In the genomic region with DNA sequence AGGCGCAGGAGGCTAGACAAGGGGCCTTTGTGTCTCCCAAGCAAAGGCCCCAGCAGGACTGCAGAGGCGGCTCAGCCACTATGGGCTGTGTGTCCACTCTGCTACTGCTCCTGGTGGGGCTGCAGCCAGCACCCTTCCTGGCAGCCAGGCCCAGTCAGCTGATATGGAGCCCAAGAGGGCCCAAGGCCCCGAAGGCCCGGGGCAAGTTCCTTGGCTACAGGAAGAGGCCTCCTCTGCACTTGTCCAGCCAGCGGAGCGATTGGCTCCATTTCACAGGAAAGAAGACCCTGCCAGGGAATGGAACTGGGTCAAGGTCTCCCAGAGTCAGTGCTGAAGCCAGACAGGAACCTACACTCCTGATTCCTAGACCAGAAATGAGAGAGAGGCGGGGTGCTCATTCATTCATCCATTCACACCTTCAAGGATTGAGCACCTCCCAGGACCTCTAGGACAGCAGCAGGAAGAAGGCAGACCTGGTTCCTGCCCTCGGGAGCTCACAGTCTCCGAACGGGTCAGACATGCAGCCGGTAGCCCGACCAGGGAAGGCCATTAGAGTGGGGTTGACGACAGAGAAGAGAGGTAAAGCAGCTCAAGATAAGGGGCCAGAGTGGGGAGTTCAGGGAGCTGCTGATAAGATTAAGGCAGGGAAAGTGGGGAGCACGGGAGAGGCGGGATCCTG, we compare ENCODE assay signal across 10 cellular contexts. TPM values are rescaled to one million over a fixed set of nuclear protein-coding genes. Genes with fewer than 3 reads are reported as not detected.
DNase-seq lines count a peak whose midpoint lies in the region; ATAC-seq and TF ChIP-seq lines count a peak whose summit lies in the region.
"Had no signal": no experiment of that assay in that cellular context is flagged by ENCODE, and none has a peak within 500 bp of the region (broad histone marks: within the 10 kb centered on the region; RNA-seq: fewer than 3 reads in every experiment).

No MANE protein-coding gene starts in this region.

- no peak for ATAC-seq in activated T-helper 17 cell treated with anti-CD3 and anti-CD28 coated beads, Interleukin-2, amount 50 U/mL, for 72 hours (replicated peaks)
- ATAC-seq in gastrocnemius medialis (peak; percentile 20 to 32), HG03565 (IDR thresholded peaks at IDR 0.05; ENCODE audit: unreplicated experiment) (no peak)

- H3K9me3 ChIP-seq in HUES48 (ENCODE audit: control insufficient read depth, insufficient read depth, low read length) (no peaks in the 10 kb centered on the region), iPS-18c (ENCODE audit: control insufficient read depth, insufficient read depth, low read length) (no peaks in the 10 kb centered on the region), gastrocnemius medialis (no peaks in the 10 kb centered on the region)
- H3K9me3 ChIP-seq in effector memory CD4-positive, alpha-beta T cell (ENCODE audit: control insufficient read depth, low read length): no peaks in the 10 kb centered on the region
- H3K9me3 ChIP-seq: MG63, SJSA1 had no signal

- H3K4me1 ChIP-seq in HUES48 (ENCODE audit: control insufficient read depth, insufficient read depth, low read length): no peaks in the 10 kb centered on the region
- peaks cover 71 to 86% of the 10 kb centered on the region in 2 donors for H3K4me1 ChIP-seq in gastrocnemius medialis
- H3K4me1 ChIP-seq in effector memory CD4-positive, alpha-beta T cell (ENCODE audit: control insufficient read depth, insufficient read depth, low read length, poor library complexity, severe bottlenecking): no peaks in the 10 kb centered on the region
- H3K4me1 ChIP-seq: SJSA1 had no signal

- H3K36me3 Mint-ChIP-seq in activated T-helper 17 cell treated with anti-CD3 and anti-CD28 coated beads, Interleukin-2, amount 50 U/mL, for 72 hours (ENCODE audit: low read depth): no peaks in the 10 kb centered on the region

- in situ Hi-C loops in gastrocnemius medialis (cut with MboI; ENCODE audit: low sequenced_read_pairs in 4 of 4): no loop called here

- no peaks in the 10 kb centered on the region for H3K4me1 Mint-ChIP-seq in activated T-helper 17 cell treated with anti-CD3 and anti-CD28 coated beads, Interleukin-2, amount 50 U/mL, for 72 hours

- H3K27me3 ChIP-seq in HUES48 (ENCODE audit: control insufficient read depth, insufficient read depth, low read length): peaks cover 45% of the 10 kb centered on the region
- H3K27me3 ChIP-seq in gastrocnemius medialis: no peaks in the 10 kb centered on the region
- H3K27me3 ChIP-seq in effector memory CD4-positive, alpha-beta T cell (replicated peaks; ENCODE audit: control insufficient read depth, insufficient read depth, low read length, poor library complexity, severe bottlenecking): peaks cover 9% of the 10 kb centered on the region
- H3K27me3 ChIP-seq: MG63, SJSA1 had no signal

- peak in 1 of 2 donors; percentile 11 for TF ChIP-seq POLR2A in gastrocnemius medialis (IDR thresholded peaks at IDR 0.05)

- peak overlapping the region; percentile 68 for H3K4me3 Mint-ChIP-seq in activated T-helper 17 cell treated with anti-CD3 and anti-CD28 coated beads, Interleukin-2, amount 50 U/mL, for 72 hours

- H3K27me3 Mint-ChIP-seq in activated T-helper 17 cell treated with anti-CD3 and anti-CD28 coated beads, Interleukin-2, amount 50 U/mL, for 72 hours: peaks cover 20% of the 10 kb centered on the region

- H3K27ac Mint-ChIP-seq in activated T-helper 17 cell treated with anti-CD3 and anti-CD28 coated beads, Interleukin-2, amount 50 U/mL, for 72 hours: no peak overlapping the region

- H3K9ac ChIP-seq in HUES48 (ENCODE audit: low read depth, low read length): no peak overlapping the region

- intact Hi-C loops in gastrocnemius medialis (cut with DNase I; ENCODE audit: low total_unique reads): no loop called here

- no peaks in the 10 kb centered on the region for H3K36me3 ChIP-seq in HUES48 (ENCODE audit: control insufficient read depth, insufficient read depth, low read length)
- no peaks in the 10 kb centered on the region for H3K36me3 ChIP-seq in gastrocnemius medialis
- H3K36me3 ChIP-seq in effector memory CD4-positive, alpha-beta T cell (ENCODE audit: control insufficient read depth, insufficient read depth, low read length): no peaks in the 10 kb centered on the region
- H3K36me3 ChIP-seq: MG63, SJSA1 had no signal

- H3K27ac ChIP-seq in HUES48 (ENCODE audit: low read depth, low read length) (no peak overlapping the region), gastrocnemius medialis (peak overlapping the region; percentile 85 to 97 (median 94))
- H3K27ac ChIP-seq in effector memory CD4-positive, alpha-beta T cell (ENCODE audit: insufficient read depth, low read length, poor library complexity, severe bottlenecking): no peak overlapping the region
- H3K27ac ChIP-seq: SJSA1 had no signal

- H3K4me3 ChIP-seq in HUES48 (ENCODE audit: low read depth, low read length) (peak overlapping the region; percentile 81; the same call in 1 of the 2 replicates), iPS-18c (ENCODE audit: insufficient read depth, low read depth, low read length) (peak overlapping the region; percentile 71), gastrocnemius medialis (peak overlapping the region; percentile 62 to 78 (median 70))
- no peak overlapping the region for H3K4me3 ChIP-seq in effector memory CD4-positive, alpha-beta T cell (ENCODE audit: insufficient read depth, low read depth, low read length, poor library complexity, severe bottlenecking)
- H3K4me3 ChIP-seq: SJSA1 had no signal

- no peak for TF ChIP-seq CTCF in gastrocnemius medialis (IDR thresholded peaks at IDR 0.05 in 4 of 5, conservative IDR thresholded peaks at IDR 0.05 in 1 of 5)

- DNase-seq in gastrocnemius medialis (peak; percentile 32 to 91), NCI-H1417 treated with DMSO at 0.1 percent for 48 hours (lab: John Stamatoyannopoulos, UW) (no peak), RKO (ENCODE audit: low spot score) (no peak)
- no peak for DNase-seq in effector memory CD4-positive, alpha-beta T cell

- H3K9me3 Mint-ChIP-seq in activated T-helper 17 cell treated with anti-CD3 and anti-CD28 coated beads, Interleukin-2, amount 50 U/mL, for 72 hours: no peaks in the 10 kb centered on the region

RNA-seq across cellular contexts. Expression of gene P2RY2, which starts 0.8 kb away (rescaled TPM):
- not detected for total RNA-seq in activated T-helper 17 cell treated with anti-CD3 and anti-CD28 coated beads, Interleukin-2, amount 50 U/mL, for 72 hours
- total RNA-seq in gastrocnemius medialis: 10 to 100 TPM; 21.8 to 52.6 (median 44.5) TPM
- total RNA-seq: SJSA1 had no signal

RNA-seq across cellular contexts. Expression of gene P2RY6, which starts 54.9 kb away (rescaled TPM):
- total RNA-seq in activated T-helper 17 cell treated with anti-CD3 and anti-CD28 coated beads, Interleukin-2, amount 50 U/mL, for 72 hours: not detected
- 1 to 10 TPM in 2 of 4 donors, under 1 TPM in 1, not detected in 1; 0.78 to 2.8 (median 1.1) TPM for total RNA-seq in gastrocnemius medialis
- total RNA-seq: SJSA1 had no signal

Comparison
In these comparisons a context has a peak if more than half of its experiments do, and no peak if none do; other contexts are left out.
1. H3K27ac ChIP-seq: peak in gastrocnemius medialis (4 of 4); none in HUES48 (single experiment) and effector memory CD4-positive, alpha-beta T cell (single experiment).
2. ATAC-seq: peak in gastrocnemius medialis (2 of 2); none in activated T-helper 17 cell treated with anti-CD3 and anti-CD28 coated beads, Interleukin-2, amount 50 U/mL, for 72 hours (single experiment) and HG03565 (single experiment).
3. DNase-seq: peak in gastrocnemius medialis (2 of 2); none in effector memory CD4-positive, alpha-beta T cell (0 of 3), NCI-H1417 treated with DMSO at 0.1 percent for 48 hours (single experiment) and RKO (single experiment).
4. RNA of gene P2RY2, which starts 0.8 kb away (total RNA-seq): 21.8 to 52.6 TPM in gastrocnemius medialis; not detected in activated T-helper 17 cell treated with anti-CD3 and anti-CD28 coated beads, Interleukin-2, amount 50 U/mL, for 72 hours; every median in the first group is over 10 times any median in the second.